Comparison of ENCODE assay signal across 1 cellular context in the genomic region with DNA sequence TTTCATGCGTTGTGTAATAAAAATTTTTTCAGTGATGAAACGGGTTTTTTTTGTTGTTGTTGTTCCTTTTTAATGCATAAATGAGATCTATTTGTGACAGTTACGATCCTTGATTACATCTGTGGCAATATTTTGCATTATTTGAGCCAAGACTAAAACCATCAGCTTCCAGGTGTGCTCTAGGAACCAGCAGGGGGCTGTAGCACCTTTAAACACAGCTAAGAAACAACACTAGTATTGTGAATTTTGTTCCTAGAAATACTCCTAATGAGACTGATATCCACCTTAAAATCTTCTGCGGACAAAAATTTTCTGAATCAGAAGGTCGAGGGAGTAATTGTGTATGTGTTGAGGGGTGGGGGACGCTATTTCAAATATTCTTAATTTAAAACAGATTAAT.
TF ChIP-seq lines count a peak whose summit lies in the region.

No MANE protein-coding gene starts in this region.

TF ChIP-seq in HEK293T, 16 proteins besides CTCF, POLR2A, EP300 and RAD21 (continued from another document):
- TF ChIP-seq FOXM1 (IDR thresholded peaks at IDR 0.05; ENCODE audit: borderline replicate concordance), result no peak
